Comparison of ENCODE assay signal across 8 cellular contexts in genomic region chr6:159094444-159095252, GRCh38. TPM values are rescaled to one million over a fixed set of nuclear protein-coding genes. Genes with fewer than 3 reads are reported as not detected.
DNase-seq lines count a peak whose midpoint lies in the region; ATAC-seq, FAIRE-seq and TF ChIP-seq lines count a peak whose summit lies in the region.
"Had no signal": no experiment of that assay in that cellular context is flagged by ENCODE, and none has a peak within 500 bp of the region (broad histone marks: within the 10 kb centered on the region; RNA-seq: fewer than 3 reads in every experiment).

No MANE protein-coding gene starts in this region.

- TF ChIP-seq CTCF in hepatocyte (IDR thresholded peaks at IDR 0.05; ENCODE audit: poor library complexity) (no peak), D721Med (IDR thresholded peaks at IDR 0.05; ENCODE audit: insufficient read depth, missing control alignments) (no peak)

- TF ChIP-seq POLR2A in Raji (IDR thresholded peaks at IDR 0.05; ENCODE audit: insufficient read depth, low read depth, low read length), result peak; percentile 49

- H3K79me2 ChIP-seq in hepatocyte, result no peaks in the 10 kb centered on the region

- no peak for FAIRE-seq in D721Med (lab: Jason Lieb, UNC)

- no peaks in the 10 kb centered on the region for H3K9me2 ChIP-seq in hepatocyte (replicated peaks; ENCODE audit: insufficient read depth)

- H4K20me1 ChIP-seq in hepatocyte (ENCODE audit: insufficient read depth, poor library complexity, severe bottlenecking), result no peaks in the 10 kb centered on the region

- peak; percentile 56 for ATAC-seq in GM21576 (IDR thresholded peaks at IDR 0.05; ENCODE audit: unreplicated experiment)
- ATAC-seq in activated naive CD8-positive, alpha-beta T cell treated with anti-CD3 and anti-CD28 coated beads, Interleukin-2, amount 50 U/mL, for 24 hours, result peak; percentile 56
- ATAC-seq: left colon had no signal

- no peak overlapping the region for H3K4me3 ChIP-seq in hepatocyte

- peaks cover 6% of the 10 kb centered on the region for H3K9me3 Mint-ChIP-seq in activated naive CD8-positive, alpha-beta T cell treated with anti-CD3 and anti-CD28 coated beads, Interleukin-2, amount 50 U/mL, for 24 hours
- no peaks in the 10 kb centered on the region for H3K9me3 Mint-ChIP-seq in stimulated activated naive CD8-positive, alpha-beta T cell treated with anti-CD3 and anti-CD28 coated beads, Interleukin-15, Interleukin-2, amounts not matched to agents 100 ng/mL and 50 ng/mL, for 24 hours

- peak overlapping the region; percentile 96 for H3K27ac Mint-ChIP-seq in activated naive CD8-positive, alpha-beta T cell treated with anti-CD3 and anti-CD28 coated beads, Interleukin-2, amount 50 U/mL, for 24 hours
- H3K27ac Mint-ChIP-seq in stimulated activated naive CD8-positive, alpha-beta T cell treated with anti-CD3 and anti-CD28 coated beads, Interleukin-15, Interleukin-2, amounts not matched to agents 100 ng/mL and 50 ng/mL, for 24 hours, result peak overlapping the region; percentile 97

- H3K27me3 ChIP-seq in hepatocyte, result no peaks in the 10 kb centered on the region

- no peaks in the 10 kb centered on the region for H3K27me3 Mint-ChIP-seq in activated naive CD8-positive, alpha-beta T cell treated with anti-CD3 and anti-CD28 coated beads, Interleukin-2, amount 50 U/mL, for 24 hours
- no peaks in the 10 kb centered on the region for H3K27me3 Mint-ChIP-seq in stimulated activated naive CD8-positive, alpha-beta T cell treated with anti-CD3 and anti-CD28 coated beads, Interleukin-15, Interleukin-2, amounts not matched to agents 100 ng/mL and 50 ng/mL, for 24 hours

- H3K4me1 ChIP-seq in hepatocyte (ENCODE audit: insufficient read depth), result no peaks in the 10 kb centered on the region

- H3K9me3 ChIP-seq in hepatocyte (ENCODE audit: low read depth), result no peaks in the 10 kb centered on the region

- H3K4me2 ChIP-seq in hepatocyte, result no peak overlapping the region

- no peak overlapping the region for H2AFZ ChIP-seq in hepatocyte

- peaks cover 95% of the 10 kb centered on the region for H3K4me1 Mint-ChIP-seq in activated naive CD8-positive, alpha-beta T cell treated with anti-CD3 and anti-CD28 coated beads, Interleukin-2, amount 50 U/mL, for 24 hours
- peaks cover 97% of the 10 kb centered on the region for H3K4me1 Mint-ChIP-seq in stimulated activated naive CD8-positive, alpha-beta T cell treated with anti-CD3 and anti-CD28 coated beads, Interleukin-15, Interleukin-2, amounts not matched to agents 100 ng/mL and 50 ng/mL, for 24 hours (ENCODE audit: low read depth)

- 77% methylated on average over 18 of the region's 18 CpGs for WGBS in hepatocyte (ENCODE audit: low lambda C conversion rate, missing lambda C conversion rate)

- peak overlapping the region; percentile 67 for H3K4me3 Mint-ChIP-seq in activated naive CD8-positive, alpha-beta T cell treated with anti-CD3 and anti-CD28 coated beads, Interleukin-2, amount 50 U/mL, for 24 hours
- H3K4me3 Mint-ChIP-seq in stimulated activated naive CD8-positive, alpha-beta T cell treated with anti-CD3 and anti-CD28 coated beads, Interleukin-15, Interleukin-2, amounts not matched to agents 100 ng/mL and 50 ng/mL, for 24 hours, result peak overlapping the region; percentile 77

- H3K36me3 ChIP-seq in hepatocyte (replicated peaks; ENCODE audit: insufficient read depth, low read depth), result no peaks in the 10 kb centered on the region

- no peak overlapping the region for H3K27ac ChIP-seq in hepatocyte

- peak; percentile 78 for DNase-seq in activated naive CD8-positive, alpha-beta T cell treated with anti-CD3 and anti-CD28 coated beads, Interleukin-2, amount 50 U/mL, for 24 hours
- DNase-seq in hepatocyte (ENCODE audit: low spot score) (no peak), D721Med (ENCODE audit: insufficient read length, low spot score) (no peak), NCI-H187 treated with DMSO at 0.1 percent for 48 hours (lab: John Stamatoyannopoulos, UW) (no peak)
- DNase-seq: left colon had no signal

- no peaks in the 10 kb centered on the region for H3K36me3 Mint-ChIP-seq in activated naive CD8-positive, alpha-beta T cell treated with anti-CD3 and anti-CD28 coated beads, Interleukin-2, amount 50 U/mL, for 24 hours (ENCODE audit: low read depth)
- no peaks in the 10 kb centered on the region for H3K36me3 Mint-ChIP-seq in stimulated activated naive CD8-positive, alpha-beta T cell treated with anti-CD3 and anti-CD28 coated beads, Interleukin-15, Interleukin-2, amounts not matched to agents 100 ng/mL and 50 ng/mL, for 24 hours (ENCODE audit: low read depth)

RNA-seq across cellular contexts. Expression of gene TAGAP, which starts 49.9 kb away (rescaled TPM):
- total RNA-seq in hepatocyte, result 4.4 and 4.9 TPM in 2 replicates
- polyA plus RNA-seq in hepatocyte, result 1.9 and 2.9 TPM in 2 replicates
